In the genomic region with DNA sequence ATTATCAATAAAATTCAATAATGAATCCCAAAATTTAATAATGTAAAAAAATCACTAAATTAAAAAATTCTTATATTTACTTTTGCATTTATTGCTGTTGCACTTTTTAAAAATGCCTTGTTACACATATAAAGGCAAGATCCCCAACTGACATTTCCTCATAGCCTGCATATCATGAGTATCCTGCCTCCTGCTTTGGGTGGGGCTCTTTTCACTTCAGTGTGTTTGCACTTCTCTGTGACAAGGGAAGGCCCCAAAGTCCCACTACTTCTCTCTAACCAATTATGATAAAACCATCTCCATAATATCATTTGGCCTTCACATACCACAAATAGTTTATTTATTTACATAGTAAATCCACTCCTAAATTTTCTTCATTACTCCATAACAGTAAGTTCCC, we compare ENCODE assay signal across 1 cellular context.
TF ChIP-seq lines count a peak whose summit lies in the region.

No MANE protein-coding gene starts in this region.

TF ChIP-seq in GM23338, 12 proteins besides CTCF, POLR2A, EP300 and RAD21:
- TF ChIP-seq, protein P1, sequence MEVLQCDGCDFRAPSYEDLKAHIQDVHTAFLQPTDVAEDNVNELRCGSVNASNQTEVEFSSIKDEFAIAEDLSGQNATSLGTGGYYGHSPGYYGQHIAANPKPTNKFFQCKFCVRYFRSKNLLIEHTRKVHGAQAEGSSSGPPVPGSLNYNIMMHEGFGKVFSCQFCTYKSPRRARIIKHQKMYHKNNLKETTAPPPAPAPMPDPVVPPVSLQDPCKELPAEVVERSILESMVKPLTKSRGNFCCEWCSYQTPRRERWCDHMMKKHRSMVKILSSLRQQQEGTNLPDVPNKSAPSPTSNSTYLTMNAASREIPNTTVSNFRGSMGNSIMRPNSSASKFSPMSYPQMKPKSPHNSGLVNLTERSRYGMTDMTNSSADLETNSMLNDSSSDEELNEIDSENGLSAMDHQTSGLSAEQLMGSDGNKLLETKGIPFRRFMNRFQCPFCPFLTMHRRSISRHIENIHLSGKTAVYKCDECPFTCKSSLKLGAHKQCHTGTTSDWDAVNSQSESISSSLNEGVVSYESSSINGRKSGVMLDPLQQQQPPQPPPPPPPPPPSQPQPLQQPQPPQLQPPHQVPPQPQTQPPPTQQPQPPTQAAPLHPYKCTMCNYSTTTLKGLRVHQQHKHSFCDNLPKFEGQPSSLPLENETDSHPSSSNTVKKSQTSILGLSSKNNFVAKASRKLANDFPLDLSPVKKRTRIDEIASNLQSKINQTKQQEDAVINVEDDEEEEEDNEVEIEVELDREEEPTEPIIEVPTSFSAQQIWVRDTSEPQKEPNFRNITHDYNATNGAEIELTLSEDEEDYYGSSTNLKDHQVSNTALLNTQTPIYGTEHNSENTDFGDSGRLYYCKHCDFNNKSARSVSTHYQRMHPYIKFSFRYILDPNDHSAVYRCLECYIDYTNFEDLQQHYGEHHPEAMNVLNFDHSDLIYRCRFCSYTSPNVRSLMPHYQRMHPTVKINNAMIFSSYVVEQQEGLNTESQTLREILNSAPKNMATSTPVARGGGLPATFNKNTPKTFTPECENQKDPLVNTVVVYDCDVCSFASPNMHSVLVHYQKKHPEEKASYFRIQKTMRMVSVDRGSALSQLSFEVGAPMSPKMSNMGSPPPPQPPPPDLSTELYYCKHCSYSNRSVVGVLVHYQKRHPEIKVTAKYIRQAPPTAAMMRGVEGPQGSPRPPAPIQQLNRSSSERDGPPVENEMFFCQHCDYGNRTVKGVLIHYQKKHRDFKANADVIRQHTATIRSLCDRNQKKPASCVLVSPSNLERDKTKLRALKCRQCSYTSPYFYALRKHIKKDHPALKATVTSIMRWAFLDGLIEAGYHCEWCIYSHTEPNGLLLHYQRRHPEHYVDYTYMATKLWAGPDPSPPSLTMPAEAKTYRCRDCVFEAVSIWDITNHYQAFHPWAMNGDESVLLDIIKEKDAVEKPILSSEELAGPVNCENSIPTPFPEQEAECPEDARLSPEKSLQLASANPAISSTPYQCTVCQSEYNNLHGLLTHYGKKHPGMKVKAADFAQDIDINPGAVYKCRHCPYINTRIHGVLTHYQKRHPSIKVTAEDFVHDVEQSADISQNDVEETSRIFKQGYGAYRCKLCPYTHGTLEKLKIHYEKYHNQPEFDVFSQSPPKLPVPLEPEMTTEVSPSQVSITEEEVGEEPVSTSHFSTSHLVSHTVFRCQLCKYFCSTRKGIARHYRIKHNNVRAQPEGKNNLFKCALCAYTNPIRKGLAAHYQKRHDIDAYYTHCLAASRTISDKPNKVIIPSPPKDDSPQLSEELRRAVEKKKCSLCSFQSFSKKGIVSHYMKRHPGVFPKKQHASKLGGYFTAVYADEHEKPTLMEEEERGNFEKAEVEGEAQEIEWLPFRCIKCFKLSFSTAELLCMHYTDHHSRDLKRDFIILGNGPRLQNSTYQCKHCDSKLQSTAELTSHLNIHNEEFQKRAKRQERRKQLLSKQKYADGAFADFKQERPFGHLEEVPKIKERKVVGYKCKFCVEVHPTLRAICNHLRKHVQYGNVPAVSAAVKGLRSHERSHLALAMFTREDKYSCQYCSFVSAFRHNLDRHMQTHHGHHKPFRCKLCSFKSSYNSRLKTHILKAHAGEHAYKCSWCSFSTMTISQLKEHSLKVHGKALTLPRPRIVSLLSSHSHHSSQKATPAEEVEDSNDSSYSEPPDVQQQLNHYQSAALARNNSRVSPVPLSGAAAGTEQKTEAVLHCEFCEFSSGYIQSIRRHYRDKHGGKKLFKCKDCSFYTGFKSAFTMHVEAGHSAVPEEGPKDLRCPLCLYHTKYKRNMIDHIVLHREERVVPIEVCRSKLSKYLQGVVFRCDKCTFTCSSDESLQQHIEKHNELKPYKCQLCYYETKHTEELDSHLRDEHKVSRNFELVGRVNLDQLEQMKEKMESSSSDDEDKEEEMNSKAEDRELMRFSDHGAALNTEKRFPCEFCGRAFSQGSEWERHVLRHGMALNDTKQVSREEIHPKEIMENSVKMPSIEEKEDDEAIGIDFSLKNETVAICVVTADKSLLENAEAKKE (CRISPR knock-in tag; IDR thresholded peaks at IDR 0.05): no peak
- TF ChIP-seq ZNF331 (CRISPR knock-in tag; IDR thresholded peaks at IDR 0.05; ENCODE audit: low read depth) (no peak), CREB1 (CRISPR knock-in tag; IDR thresholded peaks at IDR 0.05; ENCODE audit: low read depth) (no peak), ZNF114 (CRISPR knock-in tag; IDR thresholded peaks at IDR 0.05) (no peak), EZH2phosphoT487 (IDR thresholded peaks at IDR 0.05; ENCODE audit: unreplicated experiment) (no peak)
TF ChIP-seq in GM23338: peak in this region for 0.
